ENCODE assay signal across 8 cellular contexts in genomic region chr2:119823734-119824334, GRCh38.
DNase-seq lines count a peak whose midpoint lies in the region; ATAC-seq and TF ChIP-seq lines count a peak whose summit lies in the region.

No MANE protein-coding gene starts in this region.

- H3K4me3 ChIP-seq in Karpas-422 (ENCODE audit: low read length) (no peak overlapping the region), fibroblast of pulmonary artery (replicated peaks; ENCODE audit: low read depth, low read length) (no peak overlapping the region)

- CTCF ChIA-PET in activated CD8-positive, alpha-beta memory T cell treated with anti-CD3 and anti-CD28 coated beads, Interleukin-2, amount 10 ng/mL, durations not matched to agents 7 days and 5 days (lab: Charles Lee): interaction anchor here (0.6 to 1.7 kb wide), 9 partner anchors 8 to 352 kb away, joined by 3 to 11 read pairs (median 4); no protein-coding TSS in a partner anchor
- CTCF ChIA-PET in WTC11 (lab: Charles Lee): interaction anchor here (0.6 to 1.7 kb wide), 20 partner anchors 11 to 190 kb away, joined by 3 to 18 read pairs (median 4); partner anchors contain the start of gene PTPN4

- H3K9me2 ChIP-seq in Karpas-422 (replicated peaks; ENCODE audit: insufficient read depth, low read length): no peaks in the 10 kb centered on the region

- peaks cover 20% of the 10 kb centered on the region for H3K79me2 ChIP-seq in Karpas-422 (ENCODE audit: low read length)

- ATAC-seq in activated CD8-positive, alpha-beta memory T cell treated with anti-CD3 and anti-CD28 coated beads, Interleukin-2, amount 10 ng/mL, durations not matched to agents 7 days and 5 days: no peak
- peak; percentile 71 for ATAC-seq in WTC11
- ATAC-seq in GM18873 (IDR thresholded peaks at IDR 0.05; ENCODE audit: low FRiP score, unreplicated experiment): no peak

- peaks cover 13% of the 10 kb centered on the region for H3K4me1 ChIP-seq in Karpas-422 (ENCODE audit: low read length)

- H3K4me1 Mint-ChIP-seq in activated CD8-positive, alpha-beta memory T cell treated with anti-CD3 and anti-CD28 coated beads, Interleukin-2, amount 10 ng/mL, durations not matched to agents 7 days and 5 days: peaks cover 33% of the 10 kb centered on the region
- H3K4me1 Mint-ChIP-seq in WTC11 (peaks cover 36% of the 10 kb centered on the region), progenitor cell of endocrine pancreas (ENCODE audit: low read depth) (peaks cover 4% of the 10 kb centered on the region)

- peaks cover 10% of the 10 kb centered on the region for H3K36me3 Mint-ChIP-seq in activated CD8-positive, alpha-beta memory T cell treated with anti-CD3 and anti-CD28 coated beads, Interleukin-2, amount 10 ng/mL, durations not matched to agents 7 days and 5 days
- H3K36me3 Mint-ChIP-seq in WTC11 (peaks cover 7% of the 10 kb centered on the region), progenitor cell of endocrine pancreas (ENCODE audit: insufficient read depth) (peaks cover 4% of the 10 kb centered on the region)

- no peaks in the 10 kb centered on the region for H4K20me1 ChIP-seq in Karpas-422 (ENCODE audit: insufficient read depth, low read depth, low read length)

- H3K27ac Mint-ChIP-seq in activated CD8-positive, alpha-beta memory T cell treated with anti-CD3 and anti-CD28 coated beads, Interleukin-2, amount 10 ng/mL, durations not matched to agents 7 days and 5 days: no peak overlapping the region
- H3K27ac Mint-ChIP-seq in WTC11: peak overlapping the region; percentile 81
- no peak overlapping the region for H3K27ac Mint-ChIP-seq in progenitor cell of endocrine pancreas

- no peaks in the 10 kb centered on the region for H3K27me3 Mint-ChIP-seq in activated CD8-positive, alpha-beta memory T cell treated with anti-CD3 and anti-CD28 coated beads, Interleukin-2, amount 10 ng/mL, durations not matched to agents 7 days and 5 days
- H3K27me3 Mint-ChIP-seq in WTC11 (ENCODE audit: low read depth) (no peaks in the 10 kb centered on the region), progenitor cell of endocrine pancreas (no peaks in the 10 kb centered on the region)

- no peak overlapping the region for H3K27ac ChIP-seq in Karpas-422 (ENCODE audit: low read length)

- H3K27me3 ChIP-seq in Karpas-422 (ENCODE audit: low read length): no peaks in the 10 kb centered on the region

- no peaks in the 10 kb centered on the region for H3K9me3 Mint-ChIP-seq in activated CD8-positive, alpha-beta memory T cell treated with anti-CD3 and anti-CD28 coated beads, Interleukin-2, amount 10 ng/mL, durations not matched to agents 7 days and 5 days (ENCODE audit: low read depth)
- peaks cover 7% of the 10 kb centered on the region; the same call in 1 of the 2 replicates for H3K9me3 Mint-ChIP-seq in WTC11
- no peaks in the 10 kb centered on the region for H3K9me3 Mint-ChIP-seq in progenitor cell of endocrine pancreas (ENCODE audit: low read depth)

- no peak overlapping the region for H3K4me3 Mint-ChIP-seq in activated CD8-positive, alpha-beta memory T cell treated with anti-CD3 and anti-CD28 coated beads, Interleukin-2, amount 10 ng/mL, durations not matched to agents 7 days and 5 days
- H3K4me3 Mint-ChIP-seq in WTC11 (no peak overlapping the region), progenitor cell of endocrine pancreas (ENCODE audit: low read depth) (no peak overlapping the region)

- no peak overlapping the region for H3K9ac ChIP-seq in Karpas-422 (ENCODE audit: low read length)

- DNase-seq in activated CD8-positive, alpha-beta memory T cell treated with anti-CD3 and anti-CD28 coated beads, Interleukin-2, amount 10 ng/mL, durations not matched to agents 7 days and 5 days: peak; percentile 46
- DNase-seq in activated CD8-positive, alpha-beta memory T cell treated with anti-CD3 and anti-CD28 coated beads for 24 hours: no peak
- DNase-seq in Karpas-422 (peak; percentile 69), WTC11 (ENCODE audit: low spot score) (peak; percentile 26), fibroblast of pulmonary artery (ENCODE audit: low read depth) (peak; percentile 76), progenitor cell of endocrine pancreas (ENCODE audit: low spot score, unreplicated experiment) (no peak), NCI-H187 (lab: John Stamatoyannopoulos, UW) (no peak)

- H3K9me3 ChIP-seq in Karpas-422 (ENCODE audit: low read length): no peaks in the 10 kb centered on the region

- TF ChIP-seq CTCF in WTC11 (IDR thresholded peaks at IDR 0.05): no peak; the same call in 1 of the 2 replicates
- TF ChIP-seq CTCF in fibroblast of pulmonary artery (IDR thresholded peaks at IDR 0.05; ENCODE audit: low read length, missing control alignments): peak; percentile 91
- TF ChIP-seq CTCF in progenitor cell of endocrine pancreas (IDR thresholded peaks at IDR 0.05; ENCODE audit: unreplicated experiment): peak; percentile 69

- H3K36me3 ChIP-seq in Karpas-422 (ENCODE audit: insufficient read depth, low read length): no peaks in the 10 kb centered on the region

- H2AFZ ChIP-seq in Karpas-422 (ENCODE audit: low read length): no peak overlapping the region

- POLR2A ChIA-PET in WTC11 (lab: Charles Lee): interaction anchor here (1.0 to 1.3 kb wide), 3 partner anchors 57 to 64 kb away, joined by 3 to 6 read pairs (median 4); partner anchors contain the start of gene PTPN4

- no peak overlapping the region for H3K4me2 ChIP-seq in Karpas-422 (ENCODE audit: low read depth, low read length, poor library complexity, severe bottlenecking)

TF ChIP-seq in WTC11, 78 proteins besides CTCF, POLR2A, EP300 and RAD21:
- no peak for TF ChIP-seq NR3C1 (CRISPR knock-in tag; conservative IDR thresholded peaks at IDR 0.05; ENCODE audit: low read depth)
- no peak for TF ChIP-seq ATF1 (CRISPR knock-in tag; IDR thresholded peaks at IDR 0.05)
- TF ChIP-seq KAT7 (CRISPR knock-in tag; IDR thresholded peaks at IDR 0.05; ENCODE audit: borderline replicate concordance): no peak
- no peak for TF ChIP-seq ZNF219 (CRISPR knock-in tag; IDR thresholded peaks at IDR 0.05; ENCODE audit: borderline replicate concordance)
- no peak for TF ChIP-seq NR2C2 (CRISPR knock-in tag; IDR thresholded peaks at IDR 0.05)
- TF ChIP-seq ZNF138 (CRISPR knock-in tag; conservative IDR thresholded peaks at IDR 0.05): no peak
- no peak for TF ChIP-seq USF2 (CRISPR knock-in tag; IDR thresholded peaks at IDR 0.05)
- TF ChIP-seq CBFB (CRISPR knock-in tag; IDR thresholded peaks at IDR 0.05; ENCODE audit: low read depth): no peak
- TF ChIP-seq TEAD1 (CRISPR knock-in tag; IDR thresholded peaks at IDR 0.05): no peak
- TF ChIP-seq TP53 (CRISPR knock-in tag; IDR thresholded peaks at IDR 0.05): no peak

Comparison
In these comparisons a context has a peak if more than half of its experiments do, and no peak if none do; other contexts are left out.
1. DNase-seq: peak in activated CD8-positive, alpha-beta memory T cell treated with anti-CD3 and anti-CD28 coated beads, Interleukin-2, amount 10 ng/mL, durations not matched to agents 7 days and 5 days (single experiment), Karpas-422 (single experiment), WTC11 (single experiment) and fibroblast of pulmonary artery (single experiment); none in activated CD8-positive, alpha-beta memory T cell treated with anti-CD3 and anti-CD28 coated beads for 24 hours (single experiment), progenitor cell of endocrine pancreas (single experiment) and NCI-H187 (0 of 2).